ENCODE assay signal across 16 cellular contexts in the genomic region with DNA sequence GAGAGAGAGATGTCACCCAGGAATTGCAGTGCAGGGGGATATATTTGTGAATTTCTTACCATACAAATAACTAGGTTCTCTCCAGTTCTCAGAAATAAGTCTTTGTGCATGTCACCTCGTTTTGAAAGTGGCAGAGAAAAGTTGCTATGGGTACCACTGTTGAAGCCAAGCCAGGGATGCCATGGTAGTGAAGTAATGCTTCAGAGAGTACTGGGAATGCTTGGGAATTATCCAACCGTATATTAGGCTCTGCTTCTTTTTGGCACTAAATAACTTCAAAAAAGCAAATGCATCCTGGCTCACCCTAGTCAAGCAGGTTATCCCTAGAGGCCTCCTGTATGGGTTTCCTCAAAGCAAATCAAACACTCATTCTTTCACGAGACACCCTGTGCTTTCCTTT.
"Had no signal": no experiment of that assay in that cellular context is flagged by ENCODE, and none has a peak within 500 bp of the region (broad histone marks: within the 10 kb centered on the region; RNA-seq: fewer than 3 reads in every experiment).

No MANE protein-coding gene starts in this region.

- H3K9me3 ChIP-seq: colonic mucosa, prostate gland, suprapubic skin, upper lobe of left lung had no signal

- H3K36me3 ChIP-seq: colonic mucosa, prostate gland, suprapubic skin, upper lobe of left lung had no signal

- H3K27ac ChIP-seq: colonic mucosa, prostate gland, suprapubic skin, upper lobe of left lung had no signal

- FAIRE-seq: astrocyte, frontal cortex had no signal

- DNase-seq: activated B cell treated with CpG ODN at 0.5 μM for 24 hours; activated CD4-positive, alpha-beta T cell treated with anti-CD3 and anti-CD28 coated beads, Interleukin-2, amount 10 ng/mL, durations not matched to agents 24 days and 14 days; activated CD8-positive, alpha-beta memory T cell treated with anti-CD3 and anti-CD28 coated beads for 24 hours; activated naive CD4-positive, alpha-beta T cell treated with Interleukin-2 at 50 U/mL for 16 hours; colonic mucosa; mammary epithelial cell; occipital lobe; stimulated activated CD4-positive, alpha-beta T cell treated with anti-CD3 and anti-CD28 coated beads, Interleukin-4, amount 100 ng/mL, for 1 hour; stimulated activated CD8-positive, alpha-beta memory T cell treated with anti-CD3 and anti-CD28 coated beads, Interleukin-4, amount 100 ng/mL, for 48 hours; stimulated activated naive CD8-positive, alpha-beta T cell treated with anti-CD3 and anti-CD28 coated beads, Interleukin-15, Interleukin-2, amounts not matched to agents 100 U/mL and 50 U/mL, for 24 hours; upper lobe of left lung had no signal

- H3K4me1 ChIP-seq: colonic mucosa, prostate gland, suprapubic skin, upper lobe of left lung had no signal

- H3K4me3 ChIP-seq: colonic mucosa, prostate gland, suprapubic skin, upper lobe of left lung had no signal

- H3K27me3 ChIP-seq: colonic mucosa, suprapubic skin, upper lobe of left lung had no signal

- ATAC-seq: natural killer cell treated with Interleukin-12 subunit alpha and Interleukin-12 subunit beta and Interleukin-15 and Interleukin-18, amount 100 ng/mL, for 72 hours; stimulated activated naive CD8-positive, alpha-beta T cell treated with anti-CD3 and anti-CD28 coated beads, Interleukin-15, Interleukin-2, amounts not matched to agents 100 U/mL and 50 U/mL, for 24 hours had no signal
